Comparison of ENCODE assay signal across 8 cellular contexts in genomic region chr1:219812491-219813221, GRCh38.
DNase-seq lines count a peak whose midpoint lies in the region; ATAC-seq and TF ChIP-seq lines count a peak whose summit lies in the region.

No MANE protein-coding gene starts in this region.

- ATAC-seq in GM19438 (IDR thresholded peaks at IDR 0.05; ENCODE audit: low read depth, unreplicated experiment) (peak; percentile 84), HG03354 (IDR thresholded peaks at IDR 0.05; ENCODE audit: poor library complexity, severe bottlenecking, unreplicated experiment) (peak; percentile 93)
- ATAC-seq in activated CD8-positive, alpha-beta T cell treated with anti-CD3 and anti-CD28 coated beads, Interleukin-2, amount 10 ng/mL, durations not matched to agents 7 days and 5 days = peak; percentile 44

- H3K36me3 ChIP-seq in left ventricle myocardium inferior = no peaks in the 10 kb centered on the region

- H3K36me3 Mint-ChIP-seq in activated CD8-positive, alpha-beta T cell treated with anti-CD3 and anti-CD28 coated beads, Interleukin-2, amount 10 ng/mL, durations not matched to agents 7 days and 5 days (ENCODE audit: low read depth) = no peaks in the 10 kb centered on the region

- peaks cover 13% of the 10 kb centered on the region for H3K4me1 ChIP-seq in left ventricle myocardium inferior

- H3K9me3 Mint-ChIP-seq in activated CD8-positive, alpha-beta T cell treated with anti-CD3 and anti-CD28 coated beads, Interleukin-2, amount 10 ng/mL, durations not matched to agents 7 days and 5 days (ENCODE audit: insufficient read depth) = no peaks in the 10 kb centered on the region

- H3K27me3 ChIP-seq in left ventricle myocardium inferior (ENCODE audit: low read depth) = peaks cover 11% of the 10 kb centered on the region

- H3K27ac ChIP-seq in left ventricle myocardium inferior (replicated peaks) (no peak overlapping the region), coronary artery (no peak overlapping the region)

- intact Hi-C loops in left ventricle myocardium inferior (cut with micrococcal nuclease) = loop anchor here (10.0 kb wide), 1 partner anchor 608 kb away; no protein-coding TSS in a partner anchor

- CTCF ChIA-PET in activated CD8-positive, alpha-beta T cell treated with anti-CD3 and anti-CD28 coated beads, Interleukin-2, amount 10 ng/mL, durations not matched to agents 7 days and 5 days (lab: Charles Lee) = interaction anchor here (1.2 to 1.4 kb wide), 2 partner anchors 9 to 11 kb away, joined by 4 to 5 read pairs; no protein-coding TSS in a partner anchor

- H3K4me1 Mint-ChIP-seq in activated CD8-positive, alpha-beta T cell treated with anti-CD3 and anti-CD28 coated beads, Interleukin-2, amount 10 ng/mL, durations not matched to agents 7 days and 5 days (ENCODE audit: low read depth) = no peaks in the 10 kb centered on the region

- no peaks in the 10 kb centered on the region for H3K9me3 ChIP-seq in left ventricle myocardium inferior (replicated peaks)

- TF ChIP-seq CTCF in left ventricle myocardium inferior (IDR thresholded peaks at IDR 0.05; ENCODE audit: borderline replicate concordance) (peak; percentile 90), retinal pigment epithelial cell (conservative IDR thresholded peaks at IDR 0.05; ENCODE audit: low read depth, low read length) (peak; percentile 89), coronary artery (IDR thresholded peaks at IDR 0.05) (no peak)

- H3K27ac Mint-ChIP-seq in activated CD8-positive, alpha-beta T cell treated with anti-CD3 and anti-CD28 coated beads, Interleukin-2, amount 10 ng/mL, durations not matched to agents 7 days and 5 days = no peak overlapping the region

- H3K4me3 Mint-ChIP-seq in activated CD8-positive, alpha-beta T cell treated with anti-CD3 and anti-CD28 coated beads, Interleukin-2, amount 10 ng/mL, durations not matched to agents 7 days and 5 days = no peak overlapping the region

- DNase-seq in DMS53 (lab: John Stamatoyannopoulos, UW) (peak; percentile 95), NCI-H2196 treated with DMSO at 0.1 percent for 48 hours (lab: John Stamatoyannopoulos, UW; ENCODE audit: unreplicated experiment) (peak; percentile 70), left ventricle myocardium inferior (no peak), retinal pigment epithelial cell (ENCODE audit: low read depth) (peak; percentile 77), coronary artery (ENCODE audit: low spot score) (no peak)
- peak; percentile 31 for DNase-seq in activated CD8-positive, alpha-beta T cell treated with anti-CD3 and anti-CD28 coated beads, Interleukin-2, amount 10 ng/mL, durations not matched to agents 7 days and 5 days

- no peak overlapping the region for H3K4me3 ChIP-seq in left ventricle myocardium inferior
- no peak overlapping the region for H3K4me3 ChIP-seq in retinal pigment epithelial cell (ENCODE audit: low read length)
- H3K4me3 ChIP-seq in coronary artery = no peak overlapping the region

- POLR2A ChIA-PET in activated CD8-positive, alpha-beta T cell treated with anti-CD3 and anti-CD28 coated beads, Interleukin-2, amount 10 ng/mL, durations not matched to agents 7 days and 5 days (lab: Charles Lee) = no interaction called here

- H3K27me3 Mint-ChIP-seq in activated CD8-positive, alpha-beta T cell treated with anti-CD3 and anti-CD28 coated beads, Interleukin-2, amount 10 ng/mL, durations not matched to agents 7 days and 5 days (ENCODE audit: low read depth) = no peaks in the 10 kb centered on the region

Comparison
In these comparisons a context has a peak if more than half of its experiments do, and no peak if none do; other contexts are left out.
1. DNase-seq: peak in DMS53 (single experiment), NCI-H2196 treated with DMSO at 0.1 percent for 48 hours (single experiment), activated CD8-positive, alpha-beta T cell treated with anti-CD3 and anti-CD28 coated beads, Interleukin-2, amount 10 ng/mL, durations not matched to agents 7 days and 5 days (single experiment) and retinal pigment epithelial cell (single experiment); none in left ventricle myocardium inferior (single experiment) and coronary artery (single experiment).
2. Peak in every context shown above with its lines, with median percentiles within 50 percentile points of each other: ATAC-seq.